In genomic region chr16:72098936-72099335, GRCh38 we compare ENCODE assay signal across 13 cellular contexts. TPM values are rescaled to one million over a fixed set of nuclear protein-coding genes. Genes with fewer than 3 reads are reported as not detected.
DNase-seq lines count a peak whose midpoint lies in the region; ATAC-seq and TF ChIP-seq lines count a peak whose summit lies in the region.
"Had no signal": no experiment of that assay in that cellular context is flagged by ENCODE, and none has a peak within 500 bp of the region (broad histone marks: within the 10 kb centered on the region; RNA-seq: fewer than 3 reads in every experiment).

No MANE protein-coding gene starts in this region.

- H3K9ac ChIP-seq in mesendoderm (ENCODE audit: low read length) = no peak overlapping the region
- H3K9ac ChIP-seq: BLaER1 had no signal

- no peaks in the 10 kb centered on the region for H3K9me3 Mint-ChIP-seq in chondrocyte (ENCODE audit: low read depth)
- no peaks in the 10 kb centered on the region for H3K9me3 Mint-ChIP-seq in activated T-helper 2 cell treated with anti-CD3 and anti-CD28 coated beads, Interferon-gamma antibody, Interleukin-2, Interleukin-4, amounts not matched to agents 10 μg/mL and 5 μg/mL and 100 μg/mL, durations not matched to agents 14 hours and 24 hours and 36 hours

- no peak overlapping the region for H3K4me3 Mint-ChIP-seq in chondrocyte (ENCODE audit: unreplicated experiment)
- H3K4me3 Mint-ChIP-seq in activated T-helper 2 cell treated with anti-CD3 and anti-CD28 coated beads, Interferon-gamma antibody, Interleukin-2, Interleukin-4, amounts not matched to agents 10 μg/mL and 5 μg/mL and 100 μg/mL, durations not matched to agents 14 hours and 24 hours and 36 hours (ENCODE audit: low read depth) = no peak overlapping the region

- H3K79me2 ChIP-seq in mesendoderm (ENCODE audit: control insufficient read depth, insufficient read depth, low read length) = peaks cover 20% of the 10 kb centered on the region

- peaks cover 19% of the 10 kb centered on the region for H3K79me1 ChIP-seq in mesendoderm (ENCODE audit: low read length)

- H3K27me3 Mint-ChIP-seq in chondrocyte (ENCODE audit: low read depth) = no peaks in the 10 kb centered on the region
- H3K27me3 Mint-ChIP-seq in activated T-helper 2 cell treated with anti-CD3 and anti-CD28 coated beads, Interferon-gamma antibody, Interleukin-2, Interleukin-4, amounts not matched to agents 10 μg/mL and 5 μg/mL and 100 μg/mL, durations not matched to agents 14 hours and 24 hours and 36 hours (ENCODE audit: low read depth) = no peaks in the 10 kb centered on the region

- H3K27ac ChIP-seq in mesendoderm (ENCODE audit: low read depth, low read length) = no peak overlapping the region
- H3K27ac ChIP-seq: BLaER1 had no signal

- H3K56ac ChIP-seq in mesendoderm (ENCODE audit: low read length) = no peak overlapping the region

- H3K4me1 ChIP-seq in mesendoderm (ENCODE audit: control insufficient read depth, low read depth, low read length) = peaks cover 3% of the 10 kb centered on the region

- peaks cover 15% of the 10 kb centered on the region for H3K4me1 Mint-ChIP-seq in chondrocyte (ENCODE audit: low read depth)
- H3K4me1 Mint-ChIP-seq in activated T-helper 2 cell treated with anti-CD3 and anti-CD28 coated beads, Interferon-gamma antibody, Interleukin-2, Interleukin-4, amounts not matched to agents 10 μg/mL and 5 μg/mL and 100 μg/mL, durations not matched to agents 14 hours and 24 hours and 36 hours (ENCODE audit: low read depth) = peaks cover 15% of the 10 kb centered on the region

- TF ChIP-seq CTCF in chondrocyte (IDR thresholded peaks at IDR 0.05) = no peak

- peak; percentile 2 for ATAC-seq in GM18867 (IDR thresholded peaks at IDR 0.05; ENCODE audit: unreplicated experiment)
- ATAC-seq in HG03354 (IDR thresholded peaks at IDR 0.05; ENCODE audit: poor library complexity, severe bottlenecking, unreplicated experiment) = peak; percentile 5
- ATAC-seq in sciatic nerve = no peak

- WGBS in mesendoderm (ENCODE audit: extremely low coverage, insufficient coverage, low lambda C conversion rate) = no CpG with 5 or more reads among the region's 15 CpGs

- intact Hi-C loops in sciatic nerve (cut with DNase I) = no loop called here
- intact Hi-C loops in activated T-helper 2 cell treated with anti-CD3 and anti-CD28 coated beads, Interferon-gamma antibody, Interleukin-2, Interleukin-4, amounts not matched to agents 10 μg/mL and 5 μg/mL and 100 μg/mL, durations not matched to agents 14 hours and 24 hours and 36 hours (cut with micrococcal nuclease) = loop anchor here (1.0 to 10.0 kb wide), 3 partner anchors 33 to 374 kb away; partner anchors contain the start of genes IST1 and PHLPP2

- peak overlapping the region; percentile 45 for H3K27ac Mint-ChIP-seq in chondrocyte (ENCODE audit: unreplicated experiment)
- H3K27ac Mint-ChIP-seq in activated T-helper 2 cell treated with anti-CD3 and anti-CD28 coated beads, Interferon-gamma antibody, Interleukin-2, Interleukin-4, amounts not matched to agents 10 μg/mL and 5 μg/mL and 100 μg/mL, durations not matched to agents 14 hours and 24 hours and 36 hours = no peak overlapping the region

- H3K18ac ChIP-seq in mesendoderm (ENCODE audit: low read length) = no peak overlapping the region

- H3K36me3 ChIP-seq in mesendoderm (ENCODE audit: control insufficient read depth, insufficient read depth, low read length) = peaks cover 28% of the 10 kb centered on the region

- no peak overlapping the region for H2BK15ac ChIP-seq in mesendoderm (replicated peaks; ENCODE audit: low read depth)

- H3K4ac ChIP-seq in mesendoderm (ENCODE audit: low read depth, low read length) = no peak overlapping the region

- H4K8ac ChIP-seq in mesendoderm (ENCODE audit: low read depth, low read length) = no peak overlapping the region

- no peak overlapping the region for H4K5ac ChIP-seq in mesendoderm (ENCODE audit: low read length)

- peaks cover 48% of the 10 kb centered on the region for H3K36me3 Mint-ChIP-seq in chondrocyte (ENCODE audit: low read depth)
- H3K36me3 Mint-ChIP-seq in activated T-helper 2 cell treated with anti-CD3 and anti-CD28 coated beads, Interferon-gamma antibody, Interleukin-2, Interleukin-4, amounts not matched to agents 10 μg/mL and 5 μg/mL and 100 μg/mL, durations not matched to agents 14 hours and 24 hours and 36 hours (ENCODE audit: low read depth) = peaks cover 81% of the 10 kb centered on the region

- no peak overlapping the region for H2BK5ac ChIP-seq in mesendoderm (ENCODE audit: low read length)

- no peak overlapping the region for H3K23ac ChIP-seq in mesendoderm (ENCODE audit: low read length)

- no peak overlapping the region for H3K4me2 ChIP-seq in mesendoderm (ENCODE audit: low read length)
- H3K4me2 ChIP-seq: BLaER1 had no signal

- H2AK5ac ChIP-seq in mesendoderm (ENCODE audit: low read length) = no peak overlapping the region

- H2BK120ac ChIP-seq in mesendoderm (ENCODE audit: low read depth, low read length) = no peak overlapping the region

- no peaks in the 10 kb centered on the region for H3K27me3 ChIP-seq in mesendoderm (ENCODE audit: insufficient read depth, low read length, poor library complexity)
- H3K27me3 ChIP-seq: BLaER1 had no signal

- H3K4me3 ChIP-seq in mesendoderm (ENCODE audit: low read length) = no peak overlapping the region
- H3K4me3 ChIP-seq: BLaER1, GM12878 had no signal

- DNase-seq in chondrocyte (ENCODE audit: low spot score) (no peak), mesendoderm (peak; percentile 63), sciatic nerve (ENCODE audit: low spot score) (no peak), Ammon's horn (ENCODE audit: low spot score) (no peak), NCI-H69 (lab: John Stamatoyannopoulos, UW) (no peak)
- DNase-seq in activated T-helper 2 cell treated with anti-CD3 and anti-CD28 coated beads, Interferon-gamma antibody, Interleukin-2, Interleukin-4, amounts not matched to agents 10 μg/mL and 5 μg/mL and 100 μg/mL, durations not matched to agents 14 hours and 24 hours and 36 hours (ENCODE audit: low spot score) = no peak
- DNase-seq: NCI-H524 treated with DMSO at 0.1 percent for 48 hours had no signal

RNA-seq across cellular contexts. Expression of gene DHX38, which starts 5.3 kb away (rescaled TPM):
- total RNA-seq in chondrocyte = 44.9 to 60.8 TPM (median 51.0 TPM) in 3 replicates
- polyA plus RNA-seq in mesendoderm (2013, experiment 1 of 2) = 37.8 TPM
- 37.0 TPM for polyA plus RNA-seq in mesendoderm (2013, experiment 2 of 2)
- total RNA-seq in sciatic nerve = 68.6 TPM
- total RNA-seq in activated T-helper 2 cell treated with anti-CD3 and anti-CD28 coated beads, Interferon-gamma antibody, Interleukin-2, Interleukin-4, amounts not matched to agents 10 μg/mL and 5 μg/mL and 100 μg/mL, durations not matched to agents 14 hours and 24 hours and 36 hours = 86.3 and 95.8 TPM in 2 replicates

RNA-seq across cellular contexts. Expression of gene TXNL4B, which starts 5.5 kb away (rescaled TPM):
- total RNA-seq in chondrocyte (5.1 to 8.7 TPM (median 7.1 TPM) in 3 replicates), sciatic nerve (18.8 TPM)
- 6.6 TPM for polyA plus RNA-seq in mesendoderm (2013, experiment 1 of 2)
- 6.1 TPM for polyA plus RNA-seq in mesendoderm (2013, experiment 2 of 2)
- total RNA-seq in activated T-helper 2 cell treated with anti-CD3 and anti-CD28 coated beads, Interferon-gamma antibody, Interleukin-2, Interleukin-4, amounts not matched to agents 10 μg/mL and 5 μg/mL and 100 μg/mL, durations not matched to agents 14 hours and 24 hours and 36 hours = 16.5 and 17.1 TPM in 2 replicates

RNA-seq across cellular contexts. Expression of gene HPR, which starts 35.9 kb away (rescaled TPM):
- not detected in 3 replicates for total RNA-seq in chondrocyte
- 0.03 TPM for polyA plus RNA-seq in mesendoderm (2013, experiment 1 of 2)
- not detected for polyA plus RNA-seq in mesendoderm (2013, experiment 2 of 2)
- 3.0 TPM for total RNA-seq in sciatic nerve
- total RNA-seq in activated T-helper 2 cell treated with anti-CD3 and anti-CD28 coated beads, Interferon-gamma antibody, Interleukin-2, Interleukin-4, amounts not matched to agents 10 μg/mL and 5 μg/mL and 100 μg/mL, durations not matched to agents 14 hours and 24 hours and 36 hours = not detected in 2 replicates
- total RNA-seq: GM12878, M059J had no signal
- polyA plus RNA-seq: AG04450 had no signal

RNA-seq across cellular contexts. Expression of gene HP, which starts 44.6 kb away (rescaled TPM):
- total RNA-seq in chondrocyte (not detected in 3 replicates), sciatic nerve (35.4 TPM)
- polyA plus RNA-seq in mesendoderm (2013, experiment 1 of 2) = not detected
- polyA plus RNA-seq in mesendoderm (2013, experiment 2 of 2) = not detected
- not detected in 2 replicates for total RNA-seq in activated T-helper 2 cell treated with anti-CD3 and anti-CD28 coated beads, Interferon-gamma antibody, Interleukin-2, Interleukin-4, amounts not matched to agents 10 μg/mL and 5 μg/mL and 100 μg/mL, durations not matched to agents 14 hours and 24 hours and 36 hours
- total RNA-seq: M059J had no signal
- polyA plus RNA-seq: AG04450, GM12878 had no signal
